Comparison of ENCODE assay signal across 16 cellular contexts in genomic region chr2:41962912-41963652, GRCh38.
DNase-seq lines count a peak whose midpoint lies in the region; ATAC-seq and TF ChIP-seq lines count a peak whose summit lies in the region.
"Had no signal": no experiment of that assay in that cellular context is flagged by ENCODE, and none has a peak within 500 bp of the region (broad histone marks: within the 10 kb centered on the region; RNA-seq: fewer than 3 reads in every experiment).

No MANE protein-coding gene starts in this region.

- intact Hi-C loops in heart right ventricle (cut with DNase I) (loop anchor here in 1 of 10 donors (10.0 kb wide), 1 partner anchor 82 kb away; the partner anchor contains the start of gene PKDCC), left cardiac atrium (cut with DNase I) (loop anchor here (5.0 to 10.0 kb wide), 2 partner anchors 82 to 91 kb away; partner anchors contain the start of gene PKDCC (in 1 of the 2))

- no peak overlapping the region for H3K4me3 ChIP-seq in heart right ventricle
- H3K4me3 ChIP-seq in fibroblast of the aortic adventitia (ENCODE audit: low read depth, low read length), result no peak overlapping the region
- H3K4me3 ChIP-seq: mucosa of descending colon had no signal

- H3K9me3 ChIP-seq in heart right ventricle (no peaks in the 10 kb centered on the region), T-helper 17 cell (ENCODE audit: control insufficient read depth, low read length, poor library complexity, severe bottlenecking) (no peaks in the 10 kb centered on the region)
- H3K9me3 ChIP-seq: mucosa of descending colon had no signal

- H3K36me3 Mint-ChIP-seq in type B pancreatic cell (no peaks in the 10 kb centered on the region), T-helper 17 cell (ENCODE audit: low read depth) (peaks cover 5% of the 10 kb centered on the region)
- H3K36me3 Mint-ChIP-seq: activated naive CD8-positive, alpha-beta T cell treated with anti-CD3 and anti-CD28 coated beads, Interleukin-2, amount 10 ng/mL, durations not matched to agents 7 days and 5 days had no signal

- CTCF ChIA-PET in RWPE1 (lab: Yijun Ruan, JAX), result interaction anchor here (0.7 kb wide), 1 partner anchor 132 kb away, joined by 4 read pairs; no protein-coding TSS in a partner anchor

- H3K4me1 Mint-ChIP-seq in type B pancreatic cell (ENCODE audit: unreplicated experiment), result peaks cover 62% of the 10 kb centered on the region
- peaks cover 11% of the 10 kb centered on the region for H3K4me1 Mint-ChIP-seq in T-helper 17 cell
- H3K4me1 Mint-ChIP-seq: activated naive CD8-positive, alpha-beta T cell treated with anti-CD3 and anti-CD28 coated beads, Interleukin-2, amount 10 ng/mL, durations not matched to agents 7 days and 5 days had no signal

- H3K27me3 ChIP-seq in heart right ventricle, result no peaks in the 10 kb centered on the region

- H3K27ac ChIP-seq in heart right ventricle (peak overlapping the region in 7 of 10 donors; percentile 18 to 82 (median 61)), RWPE1 (no peak overlapping the region)

- DNase-seq in heart right ventricle (no peak), left cardiac atrium (no peak), fibroblast of the aortic adventitia (ENCODE audit: low read depth) (peak; percentile 51), omental fat pad (ENCODE audit: low spot score) (no peak), type B pancreatic cell (ENCODE audit: extremely low spot score, unreplicated experiment) (no peak), RWPE1 (ENCODE audit: low spot score) (no peak), T-helper 17 cell (no peak)
- DNase-seq: ACHN; activated naive CD8-positive, alpha-beta T cell treated with anti-CD3 and anti-CD28 coated beads, Interleukin-2, amount 10 ng/mL, durations not matched to agents 7 days and 5 days; activated T-cell treated with anti-CD3 and anti-CD28 coated beads for 4 hours; NCI-H1105 treated with DMSO at 0.1 percent for 48 hours; stimulated activated naive CD8-positive, alpha-beta T cell treated with anti-CD3 and anti-CD28 coated beads, Interleukin-15, Interleukin-2, amounts not matched to agents 100 U/mL and 50 U/mL, for 24 hours; T-helper 1 cell had no signal

- POLR2A ChIA-PET in RWPE1 (lab: Yijun Ruan, JAX; ENCODE audit: low non-redundant PET), result no interaction called here

- ATAC-seq in heart right ventricle (no peak), left cardiac atrium (no peak), omental fat pad (ENCODE audit: low FRiP score) (peak; percentile 5), HG03571 (IDR thresholded peaks at IDR 0.05; ENCODE audit: unreplicated experiment) (no peak), T-helper 17 cell (no peak)
- ATAC-seq: PC-3; stimulated activated naive CD8-positive, alpha-beta T cell treated with anti-CD3 and anti-CD28 coated beads, Interleukin-15, Interleukin-2, amounts not matched to agents 100 U/mL and 50 U/mL, for 24 hours had no signal

- peaks cover 0 to 54% (median 33%) of the 10 kb centered on the region in 9 donors for H3K4me1 ChIP-seq in heart right ventricle

- H3K27ac Mint-ChIP-seq in type B pancreatic cell, result peak overlapping the region; percentile 79
- no peak overlapping the region for H3K27ac Mint-ChIP-seq in T-helper 17 cell
- H3K27ac Mint-ChIP-seq: activated naive CD8-positive, alpha-beta T cell treated with anti-CD3 and anti-CD28 coated beads, Interleukin-2, amount 10 ng/mL, durations not matched to agents 7 days and 5 days had no signal

- H3K9me3 Mint-ChIP-seq in type B pancreatic cell, result no peaks in the 10 kb centered on the region
- H3K9me3 Mint-ChIP-seq: activated naive CD8-positive, alpha-beta T cell treated with anti-CD3 and anti-CD28 coated beads, Interleukin-2, amount 10 ng/mL, durations not matched to agents 7 days and 5 days had no signal

- TF ChIP-seq CTCF in heart right ventricle (IDR thresholded peaks at IDR 0.05) (no peak), fibroblast of the aortic adventitia (IDR thresholded peaks at IDR 0.05; ENCODE audit: insufficient read depth, low read length) (no peak), omental fat pad (IDR thresholded peaks at IDR 0.05) (no peak), type B pancreatic cell (conservative IDR thresholded peaks at IDR 0.05) (no peak), RWPE1 (conservative IDR thresholded peaks at IDR 0.05; ENCODE audit: low read depth) (no peak)

- peak overlapping the region; percentile 37 for H3K4me3 Mint-ChIP-seq in type B pancreatic cell
- no peak overlapping the region for H3K4me3 Mint-ChIP-seq in T-helper 17 cell
- H3K4me3 Mint-ChIP-seq: activated naive CD8-positive, alpha-beta T cell treated with anti-CD3 and anti-CD28 coated beads, Interleukin-2, amount 10 ng/mL, durations not matched to agents 7 days and 5 days had no signal

- H3K27me3 Mint-ChIP-seq in type B pancreatic cell (peaks cover 39% of the 10 kb centered on the region), T-helper 17 cell (peaks cover 22% of the 10 kb centered on the region)

- 63 to 70% methylated on average over 5 of the region's 5 CpGs for WGBS in heart right ventricle, 2 donors

- no peaks in the 10 kb centered on the region for H3K36me3 ChIP-seq in heart right ventricle
